26 cellular contexts compared by ENCODE assay signal in the genomic region with DNA sequence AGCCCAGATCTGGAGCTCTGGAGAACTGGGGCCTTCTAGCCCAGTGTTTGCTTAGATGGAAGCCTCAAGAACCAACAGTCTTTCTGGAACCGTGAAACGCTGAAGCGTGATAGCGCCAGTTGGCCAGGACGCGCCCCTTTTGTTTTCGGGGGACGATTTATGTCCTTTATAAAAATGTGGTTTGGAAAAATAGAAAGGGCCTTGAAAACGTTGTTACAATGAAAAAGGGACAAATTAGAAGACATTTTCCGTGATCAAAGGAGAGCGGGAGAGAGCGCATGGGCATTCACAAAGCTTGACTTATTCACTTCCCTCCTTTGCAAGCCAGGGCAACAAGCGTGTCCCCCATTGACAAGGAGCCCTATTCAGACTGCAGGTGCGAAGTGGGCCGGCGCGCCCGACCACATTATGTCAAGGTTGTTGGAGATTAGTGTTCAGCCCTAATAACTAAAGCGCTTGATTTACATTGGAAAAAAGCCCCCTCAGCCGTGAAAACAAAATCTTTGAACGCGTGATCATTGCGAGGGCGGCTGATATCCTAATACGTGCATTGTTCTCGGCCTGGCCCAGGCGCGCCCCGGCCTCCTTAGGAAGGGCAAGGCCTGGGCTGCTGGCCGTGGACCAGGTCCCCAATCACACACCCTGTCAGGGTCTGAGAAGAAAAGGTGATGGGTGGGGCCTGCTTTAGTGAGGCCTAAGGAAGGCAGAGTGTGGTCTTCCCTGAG. TPM values are rescaled to one million over a fixed set of nuclear protein-coding genes. Genes with fewer than 3 reads are reported as not detected.
"Had no signal": no experiment of that assay in that cellular context is flagged by ENCODE, and none has a peak within 500 bp of the region (broad histone marks: within the 10 kb centered on the region; RNA-seq: fewer than 3 reads in every experiment).

No MANE protein-coding gene starts in this region.

- H3K27ac Mint-ChIP-seq: activated B cell treated with CpG ODN at 0.5 μM for 24 hours; activated CD4-positive, alpha-beta memory T cell treated with anti-CD3 and anti-CD28 coated beads, Interleukin-2, amount 10 ng/mL, durations not matched to agents 7 days and 5 days; activated CD4-positive, alpha-beta T cell treated with anti-CD3 and anti-CD28 coated beads for 36 hours; activated naive CD4-positive, alpha-beta T cell treated with anti-CD3 and anti-CD28 coated beads for 36 hours; activated naive CD8-positive, alpha-beta T cell treated with anti-CD3 and anti-CD28 coated beads, Interleukin-2, amount 10 ng/mL, durations not matched to agents 7 days and 5 days; activated T-cell treated with anti-CD3 and anti-CD28 coated beads, Interleukin-2, amount 50 U/mL, for 72 hours; immature natural killer cell; naive thymus-derived CD4-positive, alpha-beta T cell; stimulated activated naive CD8-positive, alpha-beta T cell treated with anti-CD3 and anti-CD28 coated beads, Interleukin-15, amount 100 ng/mL, for 72 hours; T-helper 1 cell treated with Interleukin-12 subunit alpha and Interleukin-12 subunit beta and Interleukin-4 antibody, amounts not matched to agents 30 μg/mL and 1 μg/mL, for 36 hours had no signal

- H3K4me3 ChIP-seq: heart right ventricle, lower lobe of right lung, pancreas, right lobe of liver, skin epidermis, tibial artery had no signal

- H3K4me1 ChIP-seq: heart right ventricle, lower lobe of right lung, pancreas, right lobe of liver, tibial artery had no signal

- H3K4me3 Mint-ChIP-seq: activated B cell treated with CpG ODN at 0.5 μM for 24 hours; activated CD4-positive, alpha-beta memory T cell treated with anti-CD3 and anti-CD28 coated beads, Interleukin-2, amount 10 ng/mL, durations not matched to agents 7 days and 5 days; activated CD4-positive, alpha-beta T cell treated with anti-CD3 and anti-CD28 coated beads for 36 hours; activated naive CD4-positive, alpha-beta T cell treated with anti-CD3 and anti-CD28 coated beads for 36 hours; activated naive CD8-positive, alpha-beta T cell treated with anti-CD3 and anti-CD28 coated beads, Interleukin-2, amount 10 ng/mL, durations not matched to agents 7 days and 5 days; activated T-cell treated with anti-CD3 and anti-CD28 coated beads, Interleukin-2, amount 50 U/mL, for 72 hours; immature natural killer cell; naive thymus-derived CD4-positive, alpha-beta T cell; stimulated activated naive CD8-positive, alpha-beta T cell treated with anti-CD3 and anti-CD28 coated beads, Interleukin-15, amount 100 ng/mL, for 72 hours; T-helper 1 cell treated with Interleukin-12 subunit alpha and Interleukin-12 subunit beta and Interleukin-4 antibody, amounts not matched to agents 30 μg/mL and 1 μg/mL, for 36 hours had no signal

- H3K36me3 Mint-ChIP-seq: activated naive CD8-positive, alpha-beta T cell treated with anti-CD3 and anti-CD28 coated beads, Interleukin-2, amount 10 ng/mL, durations not matched to agents 7 days and 5 days had no signal

- H3K27ac ChIP-seq: heart right ventricle, lower lobe of right lung, pancreas, right lobe of liver, skin epidermis, tibial artery had no signal

- H3K36me3 ChIP-seq: heart right ventricle, lower lobe of right lung, pancreas, right lobe of liver, tibial artery had no signal

- H3K4me1 Mint-ChIP-seq: activated B cell treated with CpG ODN at 0.5 μM for 24 hours; activated CD4-positive, alpha-beta memory T cell treated with anti-CD3 and anti-CD28 coated beads, Interleukin-2, amount 10 ng/mL, durations not matched to agents 7 days and 5 days; activated CD4-positive, alpha-beta T cell treated with anti-CD3 and anti-CD28 coated beads for 36 hours; activated naive CD8-positive, alpha-beta T cell treated with anti-CD3 and anti-CD28 coated beads, Interleukin-2, amount 10 ng/mL, durations not matched to agents 7 days and 5 days; immature natural killer cell; naive thymus-derived CD4-positive, alpha-beta T cell had no signal

- ATAC-seq: activated CD4-positive, alpha-beta T cell treated with anti-CD3 and anti-CD28 coated beads for 36 hours; activated T-cell treated with anti-CD3 and anti-CD28 coated beads, Interleukin-2, amount 50 U/mL, for 72 hours; heart right ventricle; left lobe of liver; lower lobe of right lung; naive thymus-derived CD4-positive, alpha-beta T cell; pancreas; right lobe of liver; stimulated activated naive CD8-positive, alpha-beta T cell treated with anti-CD3 and anti-CD28 coated beads, Interleukin-15, amount 100 ng/mL, for 72 hours had no signal

- H3K9me3 ChIP-seq: heart right ventricle, lower lobe of right lung, pancreas, right lobe of liver, tibial artery had no signal

- DNase-seq: activated B cell treated with CpG ODN at 0.5 μM for 24 hours; activated CD4-positive, alpha-beta memory T cell treated with anti-CD3 and anti-CD28 coated beads, Interleukin-2, amount 10 ng/mL, durations not matched to agents 7 days and 5 days; activated CD4-positive, alpha-beta T cell treated with anti-CD3 and anti-CD28 coated beads for 36 hours; activated effector memory CD4-positive, alpha-beta T cell treated with Interleukin-2 at 50 U/mL for 16 hours; activated naive CD4-positive, alpha-beta T cell treated with anti-CD3 and anti-CD28 coated beads for 36 hours; activated naive CD8-positive, alpha-beta T cell treated with anti-CD3 and anti-CD28 coated beads, Interleukin-2, amount 10 ng/mL, durations not matched to agents 7 days and 5 days; activated T-cell treated with anti-CD3 and anti-CD28 coated beads, Interleukin-2, amount 50 U/mL, for 72 hours; amniotic stem cell; cortex of kidney; erythroblast; foreskin fibroblast; heart right ventricle; immature natural killer cell; lower lobe of right lung; naive thymus-derived CD4-positive, alpha-beta T cell; pancreas; right lobe of liver; stimulated activated CD4-positive, alpha-beta T cell treated with anti-CD3 and anti-CD28 coated beads, Interleukin-1b, Interleukin-23, amount 100 ng/mL, for 48 hours; stimulated activated naive CD8-positive, alpha-beta T cell treated with anti-CD3 and anti-CD28 coated beads, Interleukin-15, amount 100 ng/mL, for 72 hours; T1000; tibial artery had no signal

- H3K9me3 Mint-ChIP-seq: activated B cell treated with CpG ODN at 0.5 μM for 24 hours; activated CD4-positive, alpha-beta memory T cell treated with anti-CD3 and anti-CD28 coated beads, Interleukin-2, amount 10 ng/mL, durations not matched to agents 7 days and 5 days; T-helper 1 cell treated with Interleukin-12 subunit alpha and Interleukin-12 subunit beta and Interleukin-4 antibody, amounts not matched to agents 30 μg/mL and 1 μg/mL, for 36 hours had no signal

RNA-seq across cellular contexts. Expression of gene ZIC4, which starts 25.9 kb away (rescaled TPM):
- total RNA-seq: activated B cell treated with CpG ODN at 0.5 μM for 24 hours; activated CD4-positive, alpha-beta memory T cell treated with anti-CD3 and anti-CD28 coated beads, Interleukin-2, amount 10 ng/mL, durations not matched to agents 7 days and 5 days; activated CD4-positive, alpha-beta T cell treated with anti-CD3 and anti-CD28 coated beads for 36 hours; activated naive CD4-positive, alpha-beta T cell treated with anti-CD3 and anti-CD28 coated beads for 36 hours; activated naive CD8-positive, alpha-beta T cell treated with anti-CD3 and anti-CD28 coated beads, Interleukin-2, amount 10 ng/mL, durations not matched to agents 7 days and 5 days; activated T-cell treated with anti-CD3 and anti-CD28 coated beads, Interleukin-2, amount 50 U/mL, for 72 hours; fibroblast of lung; heart right ventricle; kidney epithelial cell; lower lobe of right lung; naive thymus-derived CD4-positive, alpha-beta T cell; pancreas had no signal

RNA-seq across cellular contexts. Expression of gene ZIC1, which starts 28.7 kb away (rescaled TPM):
- total RNA-seq: activated B cell treated with CpG ODN at 0.5 μM for 24 hours; activated CD4-positive, alpha-beta memory T cell treated with anti-CD3 and anti-CD28 coated beads, Interleukin-2, amount 10 ng/mL, durations not matched to agents 7 days and 5 days; activated CD4-positive, alpha-beta T cell treated with anti-CD3 and anti-CD28 coated beads for 36 hours; activated naive CD4-positive, alpha-beta T cell treated with anti-CD3 and anti-CD28 coated beads for 36 hours; activated naive CD8-positive, alpha-beta T cell treated with anti-CD3 and anti-CD28 coated beads, Interleukin-2, amount 10 ng/mL, durations not matched to agents 7 days and 5 days; activated T-cell treated with anti-CD3 and anti-CD28 coated beads, Interleukin-2, amount 50 U/mL, for 72 hours; fibroblast of lung; heart right ventricle; kidney epithelial cell; lower lobe of right lung; naive thymus-derived CD4-positive, alpha-beta T cell; pancreas had no signal
